In genomic region chr18:56139792-56140254, GRCh38 we compare ENCODE assay signal across 12 cellular contexts.
DNase-seq lines count a peak whose midpoint lies in the region; ATAC-seq and TF ChIP-seq lines count a peak whose summit lies in the region.
"Had no signal": no experiment of that assay in that cellular context is flagged by ENCODE, and none has a peak within 500 bp of the region (broad histone marks: within the 10 kb centered on the region; RNA-seq: fewer than 3 reads in every experiment).

No MANE protein-coding gene starts in this region.

- intact Hi-C loops in gastrocnemius medialis (cut with DNase I; ENCODE audit: low total_unique reads), result no loop called here

- H3K4me1 Mint-ChIP-seq in activated T-helper 17 cell treated with anti-CD3 and anti-CD28 coated beads, Interleukin-2, amount 50 U/mL, for 72 hours, result no peaks in the 10 kb centered on the region
- H3K4me1 Mint-ChIP-seq: CD4-positive, alpha-beta memory T cell; central memory CD8-positive, alpha-beta T cell had no signal

- H3K27ac ChIP-seq in gastrocnemius medialis, result peak overlapping the region in 2 of 4 donors; percentile 46 to 65

- ATAC-seq in gastrocnemius medialis, result peak; percentile 79 to 83
- ATAC-seq in activated T-helper 17 cell treated with anti-CD3 and anti-CD28 coated beads, Interleukin-2, amount 50 U/mL, for 72 hours (replicated peaks), result no peak
- ATAC-seq in GM18858 (IDR thresholded peaks at IDR 0.05; ENCODE audit: unreplicated experiment), result no peak

- H3K36me3 Mint-ChIP-seq in activated T-helper 17 cell treated with anti-CD3 and anti-CD28 coated beads, Interleukin-2, amount 50 U/mL, for 72 hours (ENCODE audit: low read depth), result no peaks in the 10 kb centered on the region
- H3K36me3 Mint-ChIP-seq: CD4-positive, alpha-beta memory T cell had no signal

- TF ChIP-seq POLR2A in gastrocnemius medialis (IDR thresholded peaks at IDR 0.05), result no peak

- no peak overlapping the region for H3K4me3 Mint-ChIP-seq in activated T-helper 17 cell treated with anti-CD3 and anti-CD28 coated beads, Interleukin-2, amount 50 U/mL, for 72 hours
- H3K4me3 Mint-ChIP-seq: CD4-positive, alpha-beta memory T cell; central memory CD8-positive, alpha-beta T cell had no signal

- H3K27me3 Mint-ChIP-seq in activated T-helper 17 cell treated with anti-CD3 and anti-CD28 coated beads, Interleukin-2, amount 50 U/mL, for 72 hours, result no peaks in the 10 kb centered on the region
- H3K27me3 Mint-ChIP-seq: CD4-positive, alpha-beta memory T cell; central memory CD8-positive, alpha-beta T cell had no signal

- no peak overlapping the region for H3K4me3 ChIP-seq in gastrocnemius medialis

- TF ChIP-seq CTCF in gastrocnemius medialis (IDR thresholded peaks at IDR 0.05 in 4 of 5, conservative IDR thresholded peaks at IDR 0.05 in 1 of 5), result no peak

- H3K36me3 ChIP-seq in gastrocnemius medialis, result no peaks in the 10 kb centered on the region

- peak; percentile 90 for DNase-seq in EL
- DNase-seq in cerebellar cortex (ENCODE audit: low spot score), result peak; percentile 3
- peak; percentile 20 for DNase-seq in inferior parietal cortex (ENCODE audit: extremely low spot score)
- peak; percentile 39 to 62 for DNase-seq in gastrocnemius medialis
- DNase-seq in GM19238 (ENCODE audit: insufficient read length, low spot score), result no peak
- DNase-seq in NCI-H2107 (lab: John Stamatoyannopoulos, UW), result no peak
- DNase-seq: CD4-positive, alpha-beta memory T cell; Karpas-422; NCI-H524 treated with DMSO at 0.1 percent for 48 hours had no signal

- no peaks in the 10 kb centered on the region for H3K27me3 ChIP-seq in gastrocnemius medialis

- no peaks in the 10 kb centered on the region for H3K4me1 ChIP-seq in gastrocnemius medialis

- no peak overlapping the region for H3K27ac Mint-ChIP-seq in activated T-helper 17 cell treated with anti-CD3 and anti-CD28 coated beads, Interleukin-2, amount 50 U/mL, for 72 hours
- H3K27ac Mint-ChIP-seq: CD4-positive, alpha-beta memory T cell had no signal

- peaks cover 4% of the 10 kb centered on the region for H3K9me3 Mint-ChIP-seq in activated T-helper 17 cell treated with anti-CD3 and anti-CD28 coated beads, Interleukin-2, amount 50 U/mL, for 72 hours

- in situ Hi-C loops in gastrocnemius medialis (cut with MboI; ENCODE audit: low sequenced_read_pairs in 4 of 4), result no loop called here

- no peaks in the 10 kb centered on the region for H3K9me3 ChIP-seq in gastrocnemius medialis

Comparison
In these comparisons a context has a peak if more than half of its experiments do, and no peak if none do; other contexts are left out.
1. DNase-seq: peak in EL (single experiment), cerebellar cortex (single experiment), inferior parietal cortex (single experiment) and gastrocnemius medialis (2 of 2); none in GM19238 (single experiment) and NCI-H2107 (single experiment).
2. ATAC-seq: peak in gastrocnemius medialis (2 of 2); none in activated T-helper 17 cell treated with anti-CD3 and anti-CD28 coated beads, Interleukin-2, amount 50 U/mL, for 72 hours (single experiment) and GM18858 (single experiment).